Comparison of ENCODE assay signal across 8 cellular contexts in genomic region chr1:216119600-216119999, GRCh38.
DNase-seq lines count a peak whose midpoint lies in the region; ATAC-seq and TF ChIP-seq lines count a peak whose summit lies in the region.

No MANE protein-coding gene starts in this region.

- no peak overlapping the region for H3K9ac ChIP-seq in liver (ENCODE audit: low read depth in 1 of 2, low read length in 2 of 2)

- CTCF ChIA-PET in RWPE1 (lab: Yijun Ruan, JAX), result interaction anchor here (0.6 kb wide), 1 partner anchor 77 kb away, joined by 3 read pairs; no protein-coding TSS in a partner anchor

- POLR2A ChIA-PET in RWPE1 (lab: Yijun Ruan, JAX; ENCODE audit: low non-redundant PET), result no interaction called here

- H3K4me1 ChIP-seq in liver (ENCODE audit: control insufficient read depth in 4 of 4, insufficient read depth in 4 of 4, low read length in 3 of 4), result no peaks in the 10 kb centered on the region

- peak; percentile 66 for ATAC-seq in HG03469 (IDR thresholded peaks at IDR 0.05; ENCODE audit: unreplicated experiment)
- no peak for ATAC-seq in GM21390 (IDR thresholded peaks at IDR 0.05; ENCODE audit: unreplicated experiment)
- no peak for ATAC-seq in HG03571 (IDR thresholded peaks at IDR 0.05; ENCODE audit: unreplicated experiment)

- H3K36me3 ChIP-seq in liver (ENCODE audit: control insufficient read depth in 4 of 4, insufficient read depth in 3 of 4, low read depth in 1 of 4, low read length in 3 of 4), result no peaks in the 10 kb centered on the region

- H3K9me3 ChIP-seq in liver (ENCODE audit: control insufficient read depth in 4 of 4, low read length in 3 of 4), result no peaks in the 10 kb centered on the region

- peaks cover 0 to 7% (median 0%) of the 10 kb centered on the region in 4 donors for H3K27me3 ChIP-seq in liver (ENCODE audit: control insufficient read depth in 4 of 4, insufficient read depth in 4 of 4, low read length in 3 of 4)

- TF ChIP-seq RAD21 in liver (IDR thresholded peaks at IDR 0.05), result peak; percentile 74 to 83

- DNase-seq in NCI-H748 (lab: John Stamatoyannopoulos, UW; ENCODE audit: unreplicated experiment) (peak; percentile 19), NCI-H748 treated with DMSO at 0.1 percent for 48 hours (lab: John Stamatoyannopoulos, UW) (no peak), RWPE1 (ENCODE audit: low spot score) (peak; percentile 14), GDM1 (lab: John Stamatoyannopoulos, UW) (no peak)

- TF ChIP-seq CTCF in RWPE1 (conservative IDR thresholded peaks at IDR 0.05; ENCODE audit: low read depth), result peak; percentile 33
- TF ChIP-seq CTCF in liver (IDR thresholded peaks at IDR 0.05; ENCODE audit: low read depth, low read length, missing input control), result peak; percentile 52

- WGBS in liver, result 40% methylated on average over 2 of the region's 2 CpGs

- no peak overlapping the region for H3K27ac ChIP-seq in RWPE1
- no peak overlapping the region for H3K27ac ChIP-seq in liver (ENCODE audit: low read depth in 1 of 2, low read length in 2 of 2)

- H3K4me3 ChIP-seq in liver (ENCODE audit: low read depth in 1 of 3, low read length in 3 of 3), result no peak overlapping the region

TF ChIP-seq in liver, 16 proteins besides CTCF, POLR2A, EP300 and RAD21:
- TF ChIP-seq YY1 (IDR thresholded peaks at IDR 0.05) (no peak), HNF4A (conservative IDR thresholded peaks at IDR 0.05) (no peak), FOXA1 (IDR thresholded peaks at IDR 0.05) (no peak), RXRA (IDR thresholded peaks at IDR 0.05) (no peak), ZBTB33 (IDR thresholded peaks at IDR 0.05) (no peak), REST (IDR thresholded peaks at IDR 0.05) (no peak)

Comparison
In these comparisons a context has a peak if more than half of its experiments do, and no peak if none do; other contexts are left out.
1. DNase-seq: peak in NCI-H748 (single experiment) and RWPE1 (single experiment); none in NCI-H748 treated with DMSO at 0.1 percent for 48 hours (single experiment) and GDM1 (single experiment).